Comparison of ENCODE assay signal across 21 cellular contexts in genomic region chr5:102860035-102860434, GRCh38.
"Had no signal": no experiment of that assay in that cellular context is flagged by ENCODE, and none has a peak within 500 bp of the region (broad histone marks: within the 10 kb centered on the region; RNA-seq: fewer than 3 reads in every experiment).

No MANE protein-coding gene starts in this region.

- H3K4me3 ChIP-seq: colonic mucosa, esophagus muscularis mucosa, lower lobe of right lung, neural progenitor cell, right lobe of liver, suprapubic skin, transverse colon, upper lobe of right lung, uterus had no signal

- H3K36me3 ChIP-seq: colonic mucosa, esophagus muscularis mucosa, lower lobe of right lung, neural progenitor cell, right lobe of liver, suprapubic skin, transverse colon, upper lobe of right lung, uterus had no signal

- DNase-seq: colonic mucosa; effector memory CD4-positive, alpha-beta T cell; foreskin melanocyte; hypothalamus; left ventricle myocardium superior; lower lobe of right lung; naive thymus-derived CD8-positive, alpha-beta T cell; right lobe of liver; small intestine; stimulated activated CD4-positive, alpha-beta T cell treated with anti-CD3 and anti-CD28 coated beads, Interleukin-15, amount 100 ng/mL, for 24 hours; stimulated activated CD4-positive, alpha-beta T cell treated with anti-CD3 and anti-CD28 coated beads, Interleukin-2, amount 100 ng/mL, for 48 hours; stimulated activated naive CD4-positive, alpha-beta T cell; stimulated activated naive CD8-positive, alpha-beta T cell treated with anti-CD3 and anti-CD28 coated beads, Interleukin-15, amount 100 ng/mL, for 72 hours; transverse colon; upper lobe of right lung; uterus had no signal

- H3K9me3 Mint-ChIP-seq: dendritic cell treated with granulocyte-macrophage colony-stimulating factor and Interleukin-4, amounts not matched to agents 40 ng/mL and 50 ng/mL, for 4 days; neural progenitor cell; stimulated activated naive CD8-positive, alpha-beta T cell treated with anti-CD3 and anti-CD28 coated beads, Interleukin-15, amount 100 ng/mL, for 72 hours had no signal

- H3K27ac Mint-ChIP-seq: dendritic cell treated with granulocyte-macrophage colony-stimulating factor and Interleukin-4, amounts not matched to agents 40 ng/mL and 50 ng/mL, for 4 days; neural progenitor cell; progenitor cell of endocrine pancreas; stimulated activated naive CD8-positive, alpha-beta T cell treated with anti-CD3 and anti-CD28 coated beads, Interleukin-15, amount 100 ng/mL, for 72 hours had no signal

- ATAC-seq: left ventricle myocardium superior; lower lobe of right lung; naive thymus-derived CD8-positive, alpha-beta T cell; right lobe of liver; stimulated activated naive CD8-positive, alpha-beta T cell treated with anti-CD3 and anti-CD28 coated beads, Interleukin-15, amount 100 ng/mL, for 72 hours; upper lobe of right lung had no signal

- H3K27me3 ChIP-seq: colonic mucosa, esophagus muscularis mucosa, neural progenitor cell, right lobe of liver, suprapubic skin, transverse colon, upper lobe of right lung, uterus had no signal

- H3K4me3 Mint-ChIP-seq: dendritic cell treated with granulocyte-macrophage colony-stimulating factor and Interleukin-4, amounts not matched to agents 40 ng/mL and 50 ng/mL, for 4 days; naive thymus-derived CD8-positive, alpha-beta T cell; neural progenitor cell; stimulated activated naive CD8-positive, alpha-beta T cell treated with anti-CD3 and anti-CD28 coated beads, Interleukin-15, amount 100 ng/mL, for 72 hours had no signal
